In the genomic region with DNA sequence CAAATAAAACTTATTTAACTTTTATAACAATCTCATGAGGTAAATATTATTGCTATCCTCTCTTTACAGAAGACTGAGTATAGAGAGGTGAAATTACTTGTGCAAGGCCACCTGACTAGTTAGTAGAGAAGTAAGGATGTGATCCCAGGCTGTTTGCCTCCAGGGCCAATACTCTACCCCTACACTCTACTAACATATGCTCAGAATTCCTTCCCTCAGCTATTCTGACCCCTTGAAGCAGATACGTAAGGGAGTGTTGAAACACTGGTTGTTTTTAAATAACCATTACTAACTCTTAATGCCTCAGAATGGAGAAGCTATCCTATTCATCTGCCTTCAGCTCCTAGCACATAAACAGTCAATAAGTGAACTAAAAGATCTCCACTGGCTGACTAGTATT, we compare ENCODE assay signal across 25 cellular contexts. TPM values are rescaled to one million over a fixed set of nuclear protein-coding genes. Genes with fewer than 3 reads are reported as not detected.
"Had no signal": no experiment of that assay in that cellular context is flagged by ENCODE, and none has a peak within 500 bp of the region (broad histone marks: within the 10 kb centered on the region; RNA-seq: fewer than 3 reads in every experiment).

No MANE protein-coding gene starts in this region.

- DNase-seq: colonic mucosa; cortex of kidney; effector CD8-positive, alpha-beta T cell; effector memory CD8-positive, alpha-beta T cell; endodermal cell; erythroblast; foreskin keratinocyte; heart right ventricle; hippocampal formation; left cardiac atrium; left lung; left ventricle myocardium superior; lower lobe of right lung; mesenchymal stem cell; mucosa of descending colon had no signal

- H3K4me1 Mint-ChIP-seq: endodermal cell, mesothelial cell of epicardium had no signal

- H3K27me3 Mint-ChIP-seq: dendritic cell treated with granulocyte-macrophage colony-stimulating factor and Interleukin-4, amounts not matched to agents 40 ng/mL and 50 ng/mL, for 4 days had no signal

- H3K4me1 ChIP-seq: gastroesophageal sphincter, heart right ventricle, left lung, lower lobe of right lung had no signal

- H3K9me3 ChIP-seq: colonic mucosa, gastroesophageal sphincter, lower lobe of right lung, mucosa of descending colon had no signal

- H3K9me3 Mint-ChIP-seq: dendritic cell treated with granulocyte-macrophage colony-stimulating factor and Interleukin-4, amounts not matched to agents 40 ng/mL and 50 ng/mL, for 4 days; effector memory CD8-positive, alpha-beta T cell had no signal

- H3K4me3 ChIP-seq: colonic mucosa, gastroesophageal sphincter, heart right ventricle, left lung, lower lobe of right lung, mucosa of descending colon had no signal

- H3K27ac ChIP-seq: colonic mucosa, epithelial cell of prostate, foreskin keratinocyte, gastroesophageal sphincter, heart right ventricle, left lung, lower lobe of right lung had no signal

- H3K4me3 Mint-ChIP-seq: dendritic cell treated with granulocyte-macrophage colony-stimulating factor and Interleukin-4, amounts not matched to agents 40 ng/mL and 50 ng/mL, for 4 days; effector memory CD8-positive, alpha-beta T cell; endodermal cell; mesothelial cell of epicardium had no signal

- H3K27me3 ChIP-seq: colonic mucosa, foreskin keratinocyte, gastroesophageal sphincter, heart right ventricle, left lung had no signal

- H3K36me3 Mint-ChIP-seq: mesothelial cell of epicardium had no signal

- H3K27ac Mint-ChIP-seq: dendritic cell treated with granulocyte-macrophage colony-stimulating factor and Interleukin-4, amounts not matched to agents 40 ng/mL and 50 ng/mL, for 4 days; effector memory CD8-positive, alpha-beta T cell; endodermal cell; mesothelial cell of epicardium had no signal

- ATAC-seq: effector memory CD8-positive, alpha-beta T cell; esophagus mucosa; foreskin keratinocyte; gastroesophageal sphincter; heart right ventricle; left cardiac atrium; left lung; left ventricle myocardium superior; lower lobe of right lung; mucosa of descending colon had no signal

- H3K36me3 ChIP-seq: colonic mucosa, gastroesophageal sphincter, heart right ventricle, left lung, lower lobe of right lung had no signal

RNA-seq across cellular contexts. Expression of gene CSTA, which starts 24.1 kb away (rescaled TPM):
- total RNA-seq: cerebellum, dermis microvascular lymphatic vessel endothelial cell, endodermal cell, frontal cortex, kidney epithelial cell, lung microvascular endothelial cell, mesothelial cell of epicardium had no signal
